Comparison of ENCODE assay signal across 8 cellular contexts in the genomic region with DNA sequence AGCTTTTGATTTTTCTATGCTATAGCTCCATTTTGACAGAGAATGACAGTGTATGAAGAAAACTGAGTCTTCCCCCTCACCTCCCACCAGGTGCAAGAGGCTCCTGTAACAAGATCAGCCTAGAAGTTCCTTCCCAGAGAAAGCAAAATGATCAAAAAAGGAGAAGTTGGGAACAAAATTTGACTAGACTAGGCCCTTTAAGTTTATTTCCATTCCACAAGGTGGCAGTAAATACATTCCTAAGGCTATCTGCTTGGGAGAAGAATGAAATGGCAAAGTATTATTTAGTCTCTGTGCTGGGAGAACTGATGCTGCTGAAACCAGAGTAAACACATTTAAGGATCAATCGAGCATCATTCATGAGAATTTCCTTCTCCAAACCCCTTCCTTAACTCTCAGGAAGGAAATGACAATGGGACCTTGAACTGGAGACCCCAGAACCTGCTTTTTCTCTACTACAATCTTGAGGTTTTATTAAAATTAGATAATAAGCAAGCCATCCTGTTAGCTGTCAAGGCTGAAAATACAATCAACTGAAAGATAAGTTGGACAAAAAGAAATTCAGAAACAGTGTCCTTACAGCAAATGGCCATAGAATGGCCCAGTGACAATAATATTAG.
DNase-seq lines count a peak whose midpoint lies in the region; ATAC-seq and TF ChIP-seq lines count a peak whose summit lies in the region.

No MANE protein-coding gene starts in this region.

- H2AFZ ChIP-seq in DND-41 (ENCODE audit: low read depth, low read length) (no peak overlapping the region), Karpas-422 (ENCODE audit: low read length) (no peak overlapping the region)

- no peaks in the 10 kb centered on the region for H3K9me2 ChIP-seq in Karpas-422 (replicated peaks; ENCODE audit: insufficient read depth, low read length)

- TF ChIP-seq CTCF in DND-41 (IDR thresholded peaks at IDR 0.05; ENCODE audit: borderline replicate concordance, extremely low read depth, low read length, poor library complexity, severe bottlenecking) = peak; percentile 58

- no peak for ATAC-seq in DND-41 (ENCODE audit: insufficient read depth, low read depth)
- ATAC-seq in HG03469 (IDR thresholded peaks at IDR 0.05; ENCODE audit: unreplicated experiment) = no peak
- ATAC-seq in HG02840 (IDR thresholded peaks at IDR 0.05; ENCODE audit: low FRiP score, unreplicated experiment) = no peak

- no peaks in the 10 kb centered on the region for H3K9me3 ChIP-seq in DND-41 (ENCODE audit: insufficient read depth, low read length, severe bottlenecking)
- no peaks in the 10 kb centered on the region for H3K9me3 ChIP-seq in Karpas-422 (ENCODE audit: low read length)

- H3K9ac ChIP-seq in DND-41 (ENCODE audit: low read depth, low read length) (no peak overlapping the region), Karpas-422 (ENCODE audit: low read length) (no peak overlapping the region)

- H3K4me2 ChIP-seq in DND-41 (ENCODE audit: insufficient read depth, low read length) = no peak overlapping the region
- H3K4me2 ChIP-seq in Karpas-422 (ENCODE audit: low read depth, low read length, poor library complexity, severe bottlenecking) = no peak overlapping the region

- no peaks in the 10 kb centered on the region for H4K20me1 ChIP-seq in DND-41 (ENCODE audit: insufficient read depth, low read length)
- no peaks in the 10 kb centered on the region for H4K20me1 ChIP-seq in Karpas-422 (ENCODE audit: insufficient read depth, low read depth, low read length)

- H3K79me2 ChIP-seq in DND-41 (ENCODE audit: insufficient read depth, low read length) (no peaks in the 10 kb centered on the region), Karpas-422 (ENCODE audit: low read length) (no peaks in the 10 kb centered on the region)

- no peaks in the 10 kb centered on the region for H3K36me3 ChIP-seq in DND-41 (ENCODE audit: insufficient read depth, low read length)
- H3K36me3 ChIP-seq in Karpas-422 (ENCODE audit: insufficient read depth, low read length) = no peaks in the 10 kb centered on the region

- H3K4me3 ChIP-seq in DND-41 (ENCODE audit: low read depth in 1 of 2, low read length in 2 of 2) (no peak overlapping the region), Karpas-422 (ENCODE audit: low read length) (no peak overlapping the region), skeletal muscle cell (ENCODE audit: low read depth, low read length) (no peak overlapping the region)

- H3K27ac ChIP-seq in DND-41 (ENCODE audit: low read length) (no peak overlapping the region), Karpas-422 (ENCODE audit: low read length) (no peak overlapping the region)

- H3K4me1 ChIP-seq in DND-41 (ENCODE audit: insufficient read depth, low read length) (no peaks in the 10 kb centered on the region), Karpas-422 (ENCODE audit: low read length) (peaks cover 3% of the 10 kb centered on the region; the same call in 1 of the 2 replicates)

- H3K27me3 ChIP-seq in DND-41 (ENCODE audit: insufficient read depth, low read length, poor library complexity) (no peaks in the 10 kb centered on the region), Karpas-422 (ENCODE audit: low read length) (no peaks in the 10 kb centered on the region)

- DNase-seq in DND-41 (no peak), Karpas-422 (peak; percentile 80), SW480 (ENCODE audit: low spot score) (peak; percentile 60), globus pallidus (ENCODE audit: low spot score) (peak; percentile 60), skeletal muscle cell (ENCODE audit: low read depth) (peak; percentile 23), activated gamma-delta T cell (lab: John Stamatoyannopoulos, UW) (no peak)

Comparison
In these comparisons a context has a peak if more than half of its experiments do, and no peak if none do; other contexts are left out.
1. DNase-seq: peak in Karpas-422 (single experiment), SW480 (single experiment), globus pallidus (single experiment) and skeletal muscle cell (single experiment); none in DND-41 (single experiment) and activated gamma-delta T cell (single experiment).